Comparison of ENCODE assay signal across 1 cellular context in the genomic region with DNA sequence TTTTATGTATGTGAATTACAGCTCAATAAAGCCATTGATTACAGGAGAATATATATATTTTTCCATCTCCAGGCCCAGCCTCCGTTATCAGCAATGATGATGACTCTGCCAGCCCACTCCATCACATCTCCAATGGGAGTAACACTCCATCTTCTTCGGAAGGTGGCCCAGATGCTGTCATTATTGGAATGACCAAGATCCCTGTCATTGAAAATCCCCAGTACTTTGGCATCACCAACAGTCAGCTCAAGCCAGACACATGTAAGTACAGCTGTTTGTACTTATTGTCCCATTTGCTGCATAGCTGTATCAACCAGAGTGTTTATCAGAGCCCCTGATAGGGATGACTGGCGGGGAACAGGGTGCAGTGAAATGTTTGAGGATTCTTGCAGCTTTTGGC.
TF ChIP-seq lines count a peak whose summit lies in the region.

No MANE protein-coding gene starts in this region.

TF ChIP-seq in SK-N-SH, 30 proteins besides CTCF, POLR2A, EP300 and RAD21 (continued from another document):
- TF ChIP-seq IRF3 (IDR thresholded peaks at IDR 0.05; ENCODE audit: low read depth, low read length) (no peak), SIN3A (IDR thresholded peaks at IDR 0.05; ENCODE audit: borderline replicate concordance, low read depth, low read length) (no peak), RCOR1 (IDR thresholded peaks at IDR 0.05; ENCODE audit: low read length) (peak; percentile 21; the same call in 1 of the 2 replicates), EZH2phosphoT487 (IDR thresholded peaks at IDR 0.05; ENCODE audit: borderline replicate concordance, low read depth) (no peak)
